Comparison of ENCODE assay signal across 2 cellular contexts in genomic region chr4:142435599-142436235, GRCh38.
A peak's percentile ranks its signal among the peaks of the same experiment; 100 is the strongest.
TF ChIP-seq lines count a peak whose summit lies in the region.

No MANE protein-coding gene starts in this region.

TF ChIP-seq in HCT116, 20 proteins besides CTCF, POLR2A, EP300 and RAD21 (continued from another document):
- TF ChIP-seq ATF3 (IDR thresholded peaks at IDR 0.05) (no peak), EZH2 (IDR thresholded peaks at IDR 0.05) (no peak), SRF (IDR thresholded peaks at IDR 0.05; ENCODE audit: low read depth) (no peak), EGR1 (IDR thresholded peaks at IDR 0.05; ENCODE audit: low read depth) (no peak), CEBPB (IDR thresholded peaks at IDR 0.05; ENCODE audit: low read depth) (no peak), FOSL1 (IDR thresholded peaks at IDR 0.05; ENCODE audit: low read depth) (no peak), TCF7L2 (IDR thresholded peaks at IDR 0.05; ENCODE audit: borderline replicate concordance, extremely low read depth, insufficient read depth, insufficient read length) (no peak), ZBTB33 (IDR thresholded peaks at IDR 0.05; ENCODE audit: extremely low read depth, insufficient replicate concordance, low read length) (no peak), REST (IDR thresholded peaks at IDR 0.05; ENCODE audit: low read depth) (no peak)

TF ChIP-seq in WTC11, 78 proteins besides CTCF, POLR2A, EP300 and RAD21 (continued from another document):
- peak; percentile 10; the same call in 1 of the 2 replicates for TF ChIP-seq ZNF532 (CRISPR knock-in tag; IDR thresholded peaks at IDR 0.05; ENCODE audit: borderline replicate concordance)
- peak; percentile 60; the same call in 1 of the 2 replicates for TF ChIP-seq FOXP1 (CRISPR knock-in tag; IDR thresholded peaks at IDR 0.05; ENCODE audit: borderline replicate concordance)
- no peak for TF ChIP-seq IRF1 (CRISPR knock-in tag; IDR thresholded peaks at IDR 0.05)
- peak; percentile 96 for TF ChIP-seq ZNF281 (CRISPR knock-in tag; IDR thresholded peaks at IDR 0.05)
- TF ChIP-seq TEAD4 (CRISPR knock-in tag; IDR thresholded peaks at IDR 0.05) = no peak
- no peak for TF ChIP-seq FOXJ3 (CRISPR knock-in tag; IDR thresholded peaks at IDR 0.05; ENCODE audit: borderline replicate concordance)
